ENCODE assay signal across 1 cellular context in genomic region chr16:80540516-80541305, GRCh38.
TF ChIP-seq lines count a peak whose summit lies in the region.

TSS of gene DYNLRB2 (plus strand) at chr16:80540993. CDS start at chr16:80541077, 84 bp downstream.

TF ChIP-seq in HepG2, 621 proteins besides CTCF, POLR2A, EP300 and RAD21 (continued from another document and continues in another):
- peak; percentile 81; the same call in 1 of the 2 replicates for TF ChIP-seq ZNF280B (CRISPR knock-in tag; IDR thresholded peaks at IDR 0.05; ENCODE audit: borderline replicate concordance)
- peak; percentile 65 for TF ChIP-seq ETV5 (CRISPR knock-in tag; IDR thresholded peaks at IDR 0.05; ENCODE audit: borderline replicate concordance)
- no peak for TF ChIP-seq RERE (CRISPR knock-in tag; IDR thresholded peaks at IDR 0.05; ENCODE audit: low read depth)
- peak; percentile 92; the same call in 1 of the 2 replicates for TF ChIP-seq NFAT5 (CRISPR knock-in tag; IDR thresholded peaks at IDR 0.05)
- TF ChIP-seq SRSF9 (IDR thresholded peaks at IDR 0.05; ENCODE audit: borderline replicate concordance, insufficient read depth, low read depth, low read length, poor library complexity, severe bottlenecking) = no peak
- TF ChIP-seq BHLHE40 (IDR thresholded peaks at IDR 0.05; ENCODE audit: low read length) = 0 out of 2 replicates have a peak, but pooled peaks have one; percentile 20
- peak; percentile 79; the same call in 1 of the 2 replicates for TF ChIP-seq ZNF431 (CRISPR knock-in tag; IDR thresholded peaks at IDR 0.05; ENCODE audit: borderline replicate concordance, low read depth)
- peak; percentile 94 for TF ChIP-seq ZNF891 (CRISPR knock-in tag; IDR thresholded peaks at IDR 0.05)
- TF ChIP-seq ARID4A (CRISPR knock-in tag; IDR thresholded peaks at IDR 0.05; ENCODE audit: borderline replicate concordance) = peak; percentile 96
- TF ChIP-seq ZNF296 (CRISPR knock-in tag; conservative IDR thresholded peaks at IDR 0.05) = peak; percentile 87
- no peak for TF ChIP-seq ARNT2 (CRISPR knock-in tag; IDR thresholded peaks at IDR 0.05; ENCODE audit: low read depth)
- TF ChIP-seq MAZ (IDR thresholded peaks at IDR 0.05; ENCODE audit: borderline replicate concordance, low read depth, low read length) = peak; percentile 60; the same call in 1 of the 2 replicates
- peak; percentile 48 for TF ChIP-seq MAZ (CRISPR knock-in tag; IDR thresholded peaks at IDR 0.05; ENCODE audit: low read depth)
- no peak; the same call in 1 of the 2 replicates for TF ChIP-seq ZFAT (CRISPR knock-in tag; conservative IDR thresholded peaks at IDR 0.05)
- TF ChIP-seq TCF7 (IDR thresholded peaks at IDR 0.05; ENCODE audit: low read depth) = no peak
- peak; percentile 82; the same call in 1 of the 2 replicates for TF ChIP-seq CREB3 (CRISPR knock-in tag; IDR thresholded peaks at IDR 0.05)
- peak; percentile 96; the same call in 1 of the 2 replicates for TF ChIP-seq NFKB2 (CRISPR knock-in tag; IDR thresholded peaks at IDR 0.05; ENCODE audit: borderline replicate concordance)
- TF ChIP-seq SOX13 (IDR thresholded peaks at IDR 0.05) = no peak
- TF ChIP-seq SOX13 (CRISPR knock-in tag; conservative IDR thresholded peaks at IDR 0.05 in 1 of 2, IDR thresholded peaks at IDR 0.05 in 1 of 2) = peak in 1 of 2 experiments; percentile 46; a peak in 1 of 4 replicates
- no peak for TF ChIP-seq LCORL (IDR thresholded peaks at IDR 0.05)
- TF ChIP-seq LCORL (CRISPR knock-in tag; IDR thresholded peaks at IDR 0.05) = peak; percentile 82; the same call in 1 of the 2 replicates
- no peak for TF ChIP-seq MIXL1 (CRISPR knock-in tag; IDR thresholded peaks at IDR 0.05)
- 0 out of 2 replicates have a peak, but pooled peaks have one; percentile 35 for TF ChIP-seq NCOA1 (CRISPR knock-in tag; IDR thresholded peaks at IDR 0.05)
- 0 out of 2 replicates have a peak, but pooled peaks have one; percentile 51 for TF ChIP-seq ZBTB39 (CRISPR knock-in tag; IDR thresholded peaks at IDR 0.05)
- peak; percentile 82; the same call in 1 of the 2 replicates for TF ChIP-seq FOXJ3 (CRISPR knock-in tag; IDR thresholded peaks at IDR 0.05; ENCODE audit: borderline replicate concordance)
